ENCODE assay signal across 1 cellular context in genomic region chrX:138745215-138745614, GRCh38.
TF ChIP-seq lines count a peak whose summit lies in the region.

No MANE protein-coding gene starts in this region.

TF ChIP-seq in WTC11, 78 proteins besides CTCF, POLR2A, EP300 and RAD21 (continued from another document):
- TF ChIP-seq, protein P1, sequence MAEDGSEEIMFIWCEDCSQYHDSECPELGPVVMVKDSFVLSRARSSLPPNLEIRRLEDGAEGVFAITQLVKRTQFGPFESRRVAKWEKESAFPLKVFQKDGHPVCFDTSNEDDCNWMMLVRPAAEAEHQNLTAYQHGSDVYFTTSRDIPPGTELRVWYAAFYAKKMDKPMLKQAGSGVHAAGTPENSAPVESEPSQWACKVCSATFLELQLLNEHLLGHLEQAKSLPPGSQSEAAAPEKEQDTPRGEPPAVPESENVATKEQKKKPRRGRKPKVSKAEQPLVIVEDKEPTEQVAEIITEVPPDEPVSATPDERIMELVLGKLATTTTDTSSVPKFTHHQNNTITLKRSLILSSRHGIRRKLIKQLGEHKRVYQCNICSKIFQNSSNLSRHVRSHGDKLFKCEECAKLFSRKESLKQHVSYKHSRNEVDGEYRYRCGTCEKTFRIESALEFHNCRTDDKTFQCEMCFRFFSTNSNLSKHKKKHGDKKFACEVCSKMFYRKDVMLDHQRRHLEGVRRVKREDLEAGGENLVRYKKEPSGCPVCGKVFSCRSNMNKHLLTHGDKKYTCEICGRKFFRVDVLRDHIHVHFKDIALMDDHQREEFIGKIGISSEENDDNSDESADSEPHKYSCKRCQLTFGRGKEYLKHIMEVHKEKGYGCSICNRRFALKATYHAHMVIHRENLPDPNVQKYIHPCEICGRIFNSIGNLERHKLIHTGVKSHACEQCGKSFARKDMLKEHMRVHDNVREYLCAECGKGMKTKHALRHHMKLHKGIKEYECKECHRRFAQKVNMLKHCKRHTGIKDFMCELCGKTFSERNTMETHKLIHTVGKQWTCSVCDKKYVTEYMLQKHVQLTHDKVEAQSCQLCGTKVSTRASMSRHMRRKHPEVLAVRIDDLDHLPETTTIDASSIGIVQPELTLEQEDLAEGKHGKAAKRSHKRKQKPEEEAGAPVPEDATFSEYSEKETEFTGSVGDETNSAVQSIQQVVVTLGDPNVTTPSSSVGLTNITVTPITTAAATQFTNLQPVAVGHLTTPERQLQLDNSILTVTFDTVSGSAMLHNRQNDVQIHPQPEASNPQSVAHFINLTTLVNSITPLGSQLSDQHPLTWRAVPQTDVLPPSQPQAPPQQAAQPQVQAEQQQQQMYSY (CRISPR knock-in tag; IDR thresholded peaks at IDR 0.05) = no peak
- TF ChIP-seq ZNF396 (CRISPR knock-in tag; IDR thresholded peaks at IDR 0.05; ENCODE audit: borderline replicate concordance) = no peak
- TF ChIP-seq NR3C1 (CRISPR knock-in tag; conservative IDR thresholded peaks at IDR 0.05; ENCODE audit: low read depth) = no peak
